In the genomic region with DNA sequence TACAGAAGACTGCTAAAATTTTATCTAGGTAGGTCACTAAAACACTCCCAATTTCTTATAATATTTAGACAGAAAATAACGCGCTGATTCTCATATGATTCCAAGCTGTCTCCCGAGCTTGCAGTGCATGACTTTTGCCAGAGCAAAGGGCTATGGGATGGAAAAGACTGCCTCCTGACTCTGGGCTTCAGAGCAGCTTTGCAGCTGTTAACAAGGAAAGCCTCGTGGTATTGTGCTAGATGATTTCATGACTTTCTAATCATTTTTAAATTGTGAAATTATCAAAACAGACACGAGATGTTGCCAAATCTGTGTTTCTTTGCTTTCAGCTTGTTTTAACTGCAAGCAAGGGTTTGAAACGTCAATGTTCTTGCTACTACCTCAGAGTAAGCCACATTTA, we compare ENCODE assay signal across 22 cellular contexts.
A peak's percentile ranks its signal among the peaks of the same experiment; 100 is the strongest.
DNase-seq lines count a peak whose midpoint lies in the region; ATAC-seq and TF ChIP-seq lines count a peak whose summit lies in the region.
"Had no signal": no experiment of that assay in that cellular context is flagged by ENCODE, and none has a peak within 500 bp of the region (broad histone marks: within the 10 kb centered on the region; RNA-seq: fewer than 3 reads in every experiment).

No MANE protein-coding gene starts in this region.

- WGBS in SK-N-SH (ENCODE audit: low lambda C conversion rate) = 61% methylated on average over 6 of the region's 6 CpGs
- WGBS in testis, 2 donors = 26 to 34% methylated on average over 6 of the region's 6 CpGs

- no peak overlapping the region; the same call in 1 of the 2 replicates for H2AFZ ChIP-seq in SK-N-SH (ENCODE audit: low read depth)

- ATAC-seq in SK-N-SH treated with all-trans-retinoic acid at 6 μM for 48 hours = 0 out of 3 replicates have a peak, but pooled peaks have one; percentile 25
- ATAC-seq in HG02852 (IDR thresholded peaks at IDR 0.05; ENCODE audit: unreplicated experiment) = no peak
- no peak for ATAC-seq in HG02759 (IDR thresholded peaks at IDR 0.05; ENCODE audit: unreplicated experiment)
- no peak for ATAC-seq in HG03442 (IDR thresholded peaks at IDR 0.05; ENCODE audit: unreplicated experiment)
- ATAC-seq: activated naive CD4-positive, alpha-beta T cell treated with anti-CD3 and anti-CD28 coated beads, Interleukin-2, amount 50 U/mL, for 72 hours had no signal

- TF ChIP-seq POLR2A in testis (IDR thresholded peaks at IDR 0.05) = no peak

- intact Hi-C loops in left ventricle myocardium inferior (cut with micrococcal nuclease) (loop anchor here (10.0 kb wide), 1 partner anchor 391 kb away; no protein-coding TSS in a partner anchor), testis (cut with DNase I; ENCODE audit: low total_unique reads) (no loop called here)

- no peaks in the 10 kb centered on the region for H3F3A ChIP-seq in SK-N-SH (replicated peaks; ENCODE audit: insufficient read depth)

- TF ChIP-seq EP300 in SK-N-SH (IDR thresholded peaks at IDR 0.05; ENCODE audit: borderline replicate concordance in 1 of 2, low read depth in 1 of 2, low read length in 1 of 2) = no peak

- CTCF ChIA-PET in SK-N-SH (lab: Yijun Ruan, JAX) = interaction anchor here (0.6 to 5.5 kb wide), 5 partner anchors 16 to 606 kb away, joined by 3 to 59 read pairs (median 3); no protein-coding TSS in a partner anchor

- H3K4me2 ChIP-seq in SK-N-SH = no peak overlapping the region
- H3K4me2 ChIP-seq: BLaER1 had no signal

- H3K79me2 ChIP-seq in SK-N-SH (ENCODE audit: insufficient read depth) = no peaks in the 10 kb centered on the region

- no peak overlapping the region for H3K9ac ChIP-seq in SK-N-SH
- H3K9ac ChIP-seq: BLaER1 had no signal

- DNase-seq in SK-N-SH = no peak
- DNase-seq in SHP77 treated with DMSO at 0.1 percent for 48 hours (lab: John Stamatoyannopoulos, UW) = peak; percentile 47
- DNase-seq in left ventricle myocardium inferior = no peak
- peak; percentile 29 for DNase-seq in testis
- DNase-seq: activated CD4-positive, alpha-beta T cell treated with anti-CD3 and anti-CD28 coated beads, Interleukin-2, amount 50 U/mL, for 1 hour; dorsolateral prefrontal cortex; GOT3; midbrain; NCI-H2081 treated with DMSO at 0.1 percent for 48 hours; NK-92 treated with Interleukin-12 subunit alpha and Interleukin-12 subunit beta, amount 100 ng/mL, for 24 hours; Peyer's patch; WERI-Rb-1 had no signal

- H3K9me2 ChIP-seq in SK-N-SH = no peaks in the 10 kb centered on the region

- H3K9me3 ChIP-seq in SK-N-SH (no peaks in the 10 kb centered on the region), left ventricle myocardium inferior (replicated peaks) (no peaks in the 10 kb centered on the region), testis (no peaks in the 10 kb centered on the region)
- H3K9me3 ChIP-seq: ascending aorta, BLaER1, Peyer's patch had no signal

- H3K4me3 ChIP-seq in SK-N-SH (ENCODE audit: low read depth in 2 of 2, low read length in 1 of 2) (no peak overlapping the region), left ventricle myocardium inferior (no peak overlapping the region), testis (no peak overlapping the region)
- H3K4me3 ChIP-seq: ascending aorta, BLaER1, dorsolateral prefrontal cortex, Peyer's patch, SK-N-MC, skin epidermis had no signal

- POLR2A ChIA-PET in SK-N-SH (lab: Yijun Ruan, JAX) = no interaction called here

- H3K36me3 ChIP-seq in SK-N-SH (replicated peaks in 1 of 2; ENCODE audit: control insufficient read depth in 1 of 2, insufficient read depth in 2 of 2, low read length in 1 of 2) (no peaks in the 10 kb centered on the region), left ventricle myocardium inferior (no peaks in the 10 kb centered on the region), testis (ENCODE audit: low read depth, missing control alignments) (no peaks in the 10 kb centered on the region)
- H3K36me3 ChIP-seq: ascending aorta, BLaER1, Peyer's patch, WERI-Rb-1 had no signal

- no peaks in the 10 kb centered on the region for H4K20me1 ChIP-seq in SK-N-SH (ENCODE audit: insufficient read depth)
- H4K20me1 ChIP-seq: BLaER1 had no signal

- H3K27ac ChIP-seq in SK-N-SH (ENCODE audit: low read depth in 2 of 2, low read length in 1 of 2) (no peak overlapping the region), left ventricle myocardium inferior (replicated peaks) (peak overlapping the region; percentile 33), testis (peak overlapping the region; percentile 4 to 69)
- H3K27ac ChIP-seq: ascending aorta, BLaER1, epithelial cell of prostate, Peyer's patch, SK-N-MC, WERI-Rb-1 had no signal

- TF ChIP-seq CTCF in SK-N-SH (IDR thresholded peaks at IDR 0.05) (no peak), left ventricle myocardium inferior (IDR thresholded peaks at IDR 0.05; ENCODE audit: borderline replicate concordance) (no peak), testis (IDR thresholded peaks at IDR 0.05) (no peak)

- H3K4me1 ChIP-seq in SK-N-SH (ENCODE audit: control insufficient read depth in 1 of 2, insufficient read depth in 2 of 2, low read depth in 1 of 2, low read length in 1 of 2) = no peaks in the 10 kb centered on the region; a peak in 1 of 4 replicates
- no peaks in the 10 kb centered on the region for H3K4me1 ChIP-seq in left ventricle myocardium inferior
- H3K4me1 ChIP-seq in testis = peaks cover 5% of the 10 kb centered on the region
- H3K4me1 ChIP-seq: ascending aorta, BLaER1, Peyer's patch had no signal

- H3K27me3 ChIP-seq in SK-N-SH (ENCODE audit: insufficient read depth) (no peaks in the 10 kb centered on the region), left ventricle myocardium inferior (ENCODE audit: low read depth) (no peaks in the 10 kb centered on the region), testis (no peaks in the 10 kb centered on the region)
- H3K27me3 ChIP-seq: ascending aorta, BLaER1, dorsolateral prefrontal cortex, Peyer's patch had no signal

- no peak for TF ChIP-seq RAD21 in SK-N-SH (IDR thresholded peaks at IDR 0.05; ENCODE audit: low read length)

TF ChIP-seq in SK-N-SH treated with all-trans-retinoic acid at 6 μM for 48 hours, 23 proteins besides CTCF, POLR2A, EP300 and RAD21 (continues in another document):
- TF ChIP-seq ZFP3 (CRISPR knock-in tag; IDR thresholded peaks at IDR 0.05) = no peak
- TF ChIP-seq TOX (CRISPR knock-in tag; IDR thresholded peaks at IDR 0.05; ENCODE audit: borderline replicate concordance) = no peak
- TF ChIP-seq ZC3H10 (CRISPR knock-in tag; IDR thresholded peaks at IDR 0.05) = no peak
- no peak for TF ChIP-seq ZFP30 (CRISPR knock-in tag; IDR thresholded peaks at IDR 0.05)
- no peak for TF ChIP-seq OSR1 (CRISPR knock-in tag; IDR thresholded peaks at IDR 0.05)
- TF ChIP-seq ARNTL (CRISPR knock-in tag; IDR thresholded peaks at IDR 0.05; ENCODE audit: borderline replicate concordance, low read depth) = no peak
- TF ChIP-seq, protein P1, sequence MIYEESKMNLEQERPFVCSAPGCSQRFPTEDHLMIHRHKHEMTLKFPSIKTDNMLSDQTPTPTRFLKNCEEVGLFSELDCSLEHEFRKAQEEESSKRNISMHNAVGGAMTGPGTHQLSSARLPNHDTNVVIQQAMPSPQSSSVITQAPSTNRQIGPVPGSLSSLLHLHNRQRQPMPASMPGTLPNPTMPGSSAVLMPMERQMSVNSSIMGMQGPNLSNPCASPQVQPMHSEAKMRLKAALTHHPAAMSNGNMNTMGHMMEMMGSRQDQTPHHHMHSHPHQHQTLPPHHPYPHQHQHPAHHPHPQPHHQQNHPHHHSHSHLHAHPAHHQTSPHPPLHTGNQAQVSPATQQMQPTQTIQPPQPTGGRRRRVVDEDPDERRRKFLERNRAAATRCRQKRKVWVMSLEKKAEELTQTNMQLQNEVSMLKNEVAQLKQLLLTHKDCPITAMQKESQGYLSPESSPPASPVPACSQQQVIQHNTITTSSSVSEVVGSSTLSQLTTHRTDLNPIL (CRISPR knock-in tag; IDR thresholded peaks at IDR 0.05; ENCODE audit: low read depth) = no peak
- no peak for TF ChIP-seq BACH2 (CRISPR knock-in tag; IDR thresholded peaks at IDR 0.05; ENCODE audit: borderline replicate concordance)
- TF ChIP-seq GLIS3 (CRISPR knock-in tag; IDR thresholded peaks at IDR 0.05) = no peak
- TF ChIP-seq ISL1 (CRISPR knock-in tag; IDR thresholded peaks at IDR 0.05) = no peak
- no peak for TF ChIP-seq ZNF8 (CRISPR knock-in tag; IDR thresholded peaks at IDR 0.05)
- no peak for TF ChIP-seq RARB (CRISPR knock-in tag; IDR thresholded peaks at IDR 0.05)
- no peak for TF ChIP-seq TCF4 (CRISPR knock-in tag; IDR thresholded peaks at IDR 0.05; ENCODE audit: borderline replicate concordance)

TF ChIP-seq in SK-N-SH, 30 proteins besides CTCF, POLR2A, EP300 and RAD21:
- no peak for TF ChIP-seq JUND (IDR thresholded peaks at IDR 0.05)

Comparison
In these comparisons a context has a peak if more than half of its experiments do, and no peak if none do; other contexts are left out.
1. DNase-seq: peak in SHP77 treated with DMSO at 0.1 percent for 48 hours (single experiment) and testis (single experiment); none in SK-N-SH (single experiment) and left ventricle myocardium inferior (single experiment).
2. H3K27ac ChIP-seq: peak in left ventricle myocardium inferior (single experiment) and testis (2 of 2); none in SK-N-SH (0 of 2).